21 cellular contexts compared by ENCODE assay signal in the genomic region with DNA sequence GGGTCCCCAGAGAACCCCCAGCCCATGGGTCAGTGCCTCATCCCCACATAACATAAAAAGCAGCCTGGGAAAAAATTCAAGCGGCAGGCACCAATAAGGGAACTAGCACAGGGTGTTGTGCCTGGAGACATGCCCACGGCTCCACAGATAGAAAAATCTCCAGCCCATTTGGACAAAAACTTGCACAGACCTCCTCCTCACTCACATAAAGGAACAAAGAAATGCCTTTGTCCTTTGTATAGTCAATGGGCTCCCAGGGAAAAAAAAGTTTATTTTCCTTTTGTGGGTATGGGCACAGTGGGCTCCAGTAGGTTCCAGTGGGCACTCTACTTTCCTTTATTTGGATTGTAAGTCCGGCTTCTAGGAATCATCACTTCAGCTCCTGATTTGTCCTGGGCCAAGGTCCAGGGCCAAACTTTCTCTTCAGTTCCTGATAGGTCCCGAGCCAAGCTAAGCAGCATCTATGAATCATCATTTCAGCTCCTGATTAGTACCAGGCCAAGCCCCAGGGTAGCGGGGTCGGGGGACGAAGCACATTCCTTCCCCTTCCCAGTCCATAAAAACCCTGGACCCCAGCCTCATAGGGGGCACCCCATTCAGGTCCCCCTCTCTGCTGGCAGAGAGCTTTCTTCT. TPM values are rescaled to one million over a fixed set of nuclear protein-coding genes. Genes with fewer than 3 reads are reported as not detected.
A peak's percentile ranks its signal among the peaks of the same experiment; 100 is the strongest.
DNase-seq lines count a peak whose midpoint lies in the region; ATAC-seq, FAIRE-seq and TF ChIP-seq lines count a peak whose summit lies in the region.
"Had no signal": no experiment of that assay in that cellular context is flagged by ENCODE, and none has a peak within 500 bp of the region (broad histone marks: within the 10 kb centered on the region; RNA-seq: fewer than 3 reads in every experiment).

No MANE protein-coding gene starts in this region.

- H3K9me3 ChIP-seq in breast epithelium (no peaks in the 10 kb centered on the region), heart left ventricle (no peaks in the 10 kb centered on the region), neuronal stem cell (replicated peaks in 1 of 2; ENCODE audit: control insufficient read depth in 2 of 2, insufficient read depth in 1 of 2, low read depth in 1 of 2, low read length in 2 of 2) (no peaks in the 10 kb centered on the region), kidney (ENCODE audit: control insufficient read depth in 1 of 2, low read length in 2 of 2) (no peaks in the 10 kb centered on the region)
- H3K9me3 ChIP-seq: esophagus muscularis mucosa, thyroid gland had no signal

- H3K27me3 ChIP-seq in breast epithelium (no peaks in the 10 kb centered on the region), heart left ventricle (no peaks in the 10 kb centered on the region), neuronal stem cell (ENCODE audit: control insufficient read depth in 3 of 3, insufficient read depth in 3 of 3, low read depth in 1 of 3, low read length in 3 of 3) (no peaks in the 10 kb centered on the region)
- H3K27me3 ChIP-seq: thyroid gland had no signal

- CTCF ChIA-PET in MCF 10A (lab: Yijun Ruan, JAX): interaction anchor here (0.6 to 1.9 kb wide), 4 partner anchors 9 to 149 kb away, joined by 3 to 4 read pairs (median 4); no protein-coding TSS in a partner anchor

- TF ChIP-seq CTCF in breast epithelium (IDR thresholded peaks at IDR 0.05) (no peak), MCF 10A (IDR thresholded peaks at IDR 0.05; ENCODE audit: unreplicated experiment) (no peak), heart left ventricle (IDR thresholded peaks at IDR 0.05) (no peak), kidney (IDR thresholded peaks at IDR 0.05; ENCODE audit: borderline replicate concordance, extremely low read depth, insufficient read depth) (no peak)

- no peaks in the 10 kb centered on the region for H3K79me1 ChIP-seq in neuronal stem cell (ENCODE audit: low read depth, low read length)

- H3K9ac ChIP-seq in neuronal stem cell (ENCODE audit: low read depth, low read length, poor library complexity) (no peak overlapping the region), kidney (ENCODE audit: low read length in 2 of 2) (no peak overlapping the region)
- H3K9ac ChIP-seq: KMS-11 had no signal

- no peak overlapping the region for H3K23ac ChIP-seq in neuronal stem cell (ENCODE audit: low read depth, low read length, poor library complexity)

- H2BK120ac ChIP-seq in neuronal stem cell (ENCODE audit: low read depth, low read length): no peak overlapping the region

- H2AK5ac ChIP-seq in neuronal stem cell (ENCODE audit: low read depth, low read length): no peak overlapping the region

- H3K4me3 ChIP-seq in breast epithelium (no peak overlapping the region), heart left ventricle (no peak overlapping the region), neuronal stem cell (ENCODE audit: low read length in 2 of 2) (no peak overlapping the region), kidney (ENCODE audit: low read length in 2 of 2) (no peak overlapping the region)
- H3K4me3 ChIP-seq: esophagus muscularis mucosa, PC-9, thyroid gland had no signal

- no peak overlapping the region for H2BK12ac ChIP-seq in neuronal stem cell (ENCODE audit: low read length)

- H4K8ac ChIP-seq in neuronal stem cell (ENCODE audit: low read depth, low read length): no peak overlapping the region

- POLR2A ChIA-PET in MCF 10A (lab: Yijun Ruan, JAX): interaction anchor here (0.6 to 3.0 kb wide), 4 partner anchors 10 to 103 kb away, joined by 3 to 20 read pairs (median 3); a partner anchor contains a TSS

- H3K18ac ChIP-seq in neuronal stem cell (ENCODE audit: low read length): peak overlapping the region; percentile 16

- H3K36me3 ChIP-seq in breast epithelium (no peaks in the 10 kb centered on the region), heart left ventricle (no peaks in the 10 kb centered on the region), neuronal stem cell (replicated peaks in 1 of 2; ENCODE audit: control insufficient read depth in 2 of 2, insufficient read depth in 2 of 2, low read length in 2 of 2) (no peaks in the 10 kb centered on the region), kidney (ENCODE audit: control insufficient read depth in 1 of 2, insufficient read depth in 2 of 2, low read length in 2 of 2) (no peaks in the 10 kb centered on the region)
- H3K36me3 ChIP-seq: esophagus muscularis mucosa, thyroid gland had no signal

- H3K27ac ChIP-seq in breast epithelium: peak overlapping the region; percentile 49 to 56
- H3K27ac ChIP-seq in heart left ventricle: peak overlapping the region in 6 of 12 donors; percentile 17 to 75 (median 63)
- no peak overlapping the region for H3K27ac ChIP-seq in neuronal stem cell (replicated peaks; ENCODE audit: low read length)
- H3K27ac ChIP-seq in kidney (ENCODE audit: low read depth in 2 of 2, low read length in 2 of 2): no peak overlapping the region
- H3K27ac ChIP-seq: 22Rv1, esophagus muscularis mucosa, KMS-11, thyroid gland had no signal

- no peaks in the 10 kb centered on the region for H3K9me3 Mint-ChIP-seq in MCF 10A (ENCODE audit: unreplicated experiment)
- no peaks in the 10 kb centered on the region for H3K9me3 Mint-ChIP-seq in activated T-helper 17 cell treated with anti-CD3 and anti-CD28 coated beads, Interleukin-2, amount 50 U/mL, for 72 hours
- H3K9me3 Mint-ChIP-seq: activated naive CD4-positive, alpha-beta T cell treated with anti-CD3 and anti-CD28 coated beads, Interleukin-2, amount 10 ng/mL, durations not matched to agents 7 days and 5 days had no signal

- H2AFZ ChIP-seq in neuronal stem cell (ENCODE audit: low read length): no peak overlapping the region
- H2AFZ ChIP-seq: PC-9 had no signal

- no peaks in the 10 kb centered on the region for H3K36me3 Mint-ChIP-seq in MCF 10A (ENCODE audit: insufficient read depth, unreplicated experiment)
- H3K36me3 Mint-ChIP-seq in activated T-helper 17 cell treated with anti-CD3 and anti-CD28 coated beads, Interleukin-2, amount 50 U/mL, for 72 hours (ENCODE audit: low read depth): no peaks in the 10 kb centered on the region
- H3K36me3 Mint-ChIP-seq: activated naive CD4-positive, alpha-beta T cell treated with anti-CD3 and anti-CD28 coated beads, Interleukin-2, amount 10 ng/mL, durations not matched to agents 7 days and 5 days; brain had no signal

- H2BK5ac ChIP-seq in neuronal stem cell (ENCODE audit: low read length): no peak overlapping the region

- DNase-seq in breast epithelium (ENCODE audit: low spot score in 2 of 2): no peak
- no peak for DNase-seq in MCF 10A (ENCODE audit: unreplicated experiment)
- peak in 4 of 5 donors; percentile 33 to 52 (median 35) for DNase-seq in heart left ventricle
- DNase-seq in neuronal stem cell (ENCODE audit: low spot score): no peak
- no peak for DNase-seq in GM19239 (ENCODE audit: insufficient read length, low spot score)
- DNase-seq in kidney: no peak
- DNase-seq: activated naive CD4-positive, alpha-beta T cell treated with anti-CD3 and anti-CD28 coated beads, Interleukin-2, amount 10 ng/mL, durations not matched to agents 7 days and 5 days; dermis blood vessel endothelial cell; DMS 273 treated with DMSO at 0.1 percent for 48 hours; NCI-H1092; NCI-H748 treated with DMSO at 0.1 percent for 48 hours; PC-9; thyroid gland had no signal

- no peak overlapping the region for H3K4ac ChIP-seq in neuronal stem cell (ENCODE audit: low read length)

- ATAC-seq in heart left ventricle (peak; percentile 54 to 91 (median 88)), HG03280 (IDR thresholded peaks at IDR 0.05; ENCODE audit: unreplicated experiment) (no peak)
- no peak for ATAC-seq in activated T-helper 17 cell treated with anti-CD3 and anti-CD28 coated beads, Interleukin-2, amount 50 U/mL, for 72 hours (replicated peaks)

- BruUV-seq in MCF 10A (replicated peaks; lab: Mats Ljungman, UMichigan): no TSS peak

- no peaks in the 10 kb centered on the region for H3K4me1 Mint-ChIP-seq in MCF 10A (ENCODE audit: insufficient read depth, unreplicated experiment)
- no peaks in the 10 kb centered on the region for H3K4me1 Mint-ChIP-seq in activated T-helper 17 cell treated with anti-CD3 and anti-CD28 coated beads, Interleukin-2, amount 50 U/mL, for 72 hours

- 45 to 54% (median 47%) methylated on average over 7 of the region's 7 CpGs for WGBS in heart left ventricle, 4 donors
- WGBS in neuronal stem cell (ENCODE audit: extremely low coverage in 2 of 2, insufficient read length in 2 of 2, insufficient replicate concordance in 1 of 2), 2 donors: no CpG with 5 or more reads among the region's 7 CpGs

- peaks cover 0 to 4% of the 10 kb centered on the region in 2 donors for H3K4me1 ChIP-seq in breast epithelium
- H3K4me1 ChIP-seq in heart left ventricle: peaks cover 0 to 21% (median 10%) of the 10 kb centered on the region in 12 donors
- H3K4me1 ChIP-seq in neuronal stem cell (ENCODE audit: control insufficient read depth in 2 of 2, insufficient read depth in 1 of 2, low read depth in 1 of 2, low read length in 2 of 2): peaks cover 6 to 9% of the 10 kb centered on the region in 2 donors
- H3K4me1 ChIP-seq in kidney (ENCODE audit: control insufficient read depth in 1 of 2, insufficient read depth in 1 of 2, low read depth in 1 of 2, low read length in 2 of 2): peaks cover 0 to 4% of the 10 kb centered on the region in 2 donors

- H3K14ac ChIP-seq in neuronal stem cell (ENCODE audit: low read length): no peak overlapping the region

- H3K27me3 Mint-ChIP-seq in MCF 10A (ENCODE audit: insufficient read depth, unreplicated experiment): no peaks in the 10 kb centered on the region
- H3K27me3 Mint-ChIP-seq in activated T-helper 17 cell treated with anti-CD3 and anti-CD28 coated beads, Interleukin-2, amount 50 U/mL, for 72 hours: peaks cover 7% of the 10 kb centered on the region

- H3K27ac Mint-ChIP-seq in MCF 10A (ENCODE audit: low read depth, unreplicated experiment): no peak overlapping the region
- no peak overlapping the region for H3K27ac Mint-ChIP-seq in activated T-helper 17 cell treated with anti-CD3 and anti-CD28 coated beads, Interleukin-2, amount 50 U/mL, for 72 hours
- H3K27ac Mint-ChIP-seq: activated naive CD4-positive, alpha-beta T cell treated with anti-CD3 and anti-CD28 coated beads, Interleukin-2, amount 10 ng/mL, durations not matched to agents 7 days and 5 days had no signal

- intact Hi-C loops in breast epithelium (cut with DNase I; ENCODE audit: low total_unique reads): no loop called here
- intact Hi-C loops in MCF 10A (cut with micrococcal nuclease): no loop called here
- intact Hi-C loops in heart left ventricle (cut with DNase I): no loop called here
- intact Hi-C loops in kidney (cut with DNase I): no loop called here

- no peak overlapping the region for H2BK15ac ChIP-seq in neuronal stem cell (ENCODE audit: low read length)

- no peak overlapping the region for H3K4me3 Mint-ChIP-seq in MCF 10A (ENCODE audit: unreplicated experiment)
- H3K4me3 Mint-ChIP-seq in activated T-helper 17 cell treated with anti-CD3 and anti-CD28 coated beads, Interleukin-2, amount 50 U/mL, for 72 hours: no peak overlapping the region
- H3K4me3 Mint-ChIP-seq: activated naive CD4-positive, alpha-beta T cell treated with anti-CD3 and anti-CD28 coated beads, Interleukin-2, amount 10 ng/mL, durations not matched to agents 7 days and 5 days had no signal

- H4K91ac ChIP-seq in neuronal stem cell (ENCODE audit: low read depth, low read length, poor library complexity): no peak overlapping the region

- TF ChIP-seq POLR2A in breast epithelium (IDR thresholded peaks at IDR 0.05) (no peak), heart left ventricle (IDR thresholded peaks at IDR 0.05) (no peak)

- H3K4me2 ChIP-seq in neuronal stem cell (ENCODE audit: insufficient read depth, low read length, poor library complexity, severe bottlenecking): no peak overlapping the region
- H3K4me2 ChIP-seq: KMS-11 had no signal

- FAIRE-seq in GM19239 (lab: Jason Lieb, UNC): no peak
- FAIRE-seq in kidney (lab: Jason Lieb, UNC): no peak
- FAIRE-seq: keratinocyte, TTC549 had no signal

RNA-seq across cellular contexts. Expression of a gene that starts 1.6 kb away (rescaled TPM):
- total RNA-seq in breast epithelium (under 1 TPM; 0.15 to 0.33 (median 0.32) TPM), MCF 10A (2022) (0.47 and 0.58 TPM in 2 replicates), heart left ventricle (under 1 TPM in 3 of 9 donors, not detected in 6; 0.20 to 0.42 (median 0.32) TPM), kidney (0.38 TPM)
- polyA plus RNA-seq in heart left ventricle (under 1 TPM in 1 of 2 donors, not detected in 1; 0.04 TPM), kidney (ENCODE audit: insufficient read depth, low read depth, low replicate concordance) (not detected)
- 0.25 TPM for polyA plus RNA-seq in neuronal stem cell (2013, experiment 1 of 2)
- polyA plus RNA-seq in neuronal stem cell (2013, experiment 2 of 2): 0.10 TPM
- total RNA-seq in activated T-helper 17 cell treated with anti-CD3 and anti-CD28 coated beads, Interleukin-2, amount 50 U/mL, for 72 hours: under 1 TPM in 1 of 2 donors, not detected in 1; 0.08 TPM
- polyA plus RNA-seq: keratinocyte had no signal

RNA-seq across cellular contexts. Expression of a gene that starts 10.3 kb away (rescaled TPM):
- 10 to 100 TPM; 17.4 to 26.8 (median 18.4) TPM for total RNA-seq in breast epithelium
- total RNA-seq in MCF 10A (2022): 23.0 and 23.1 TPM in 2 replicates
- total RNA-seq in heart left ventricle: 10 to 100 TPM in 8 of 9 donors, 1 to 10 TPM in 1; 8.3 to 14.6 (median 12.8) TPM
- polyA plus RNA-seq in heart left ventricle: 10 to 100 TPM in 1 of 2 donors, 1 to 10 TPM in 1; 2.7 to 10.3 TPM
- 5.6 TPM for polyA plus RNA-seq in neuronal stem cell (2013, experiment 1 of 2)
- polyA plus RNA-seq in neuronal stem cell (2013, experiment 2 of 2): 5.8 TPM
- 21.1 TPM for total RNA-seq in kidney
- 6.1 TPM for polyA plus RNA-seq in kidney (ENCODE audit: insufficient read depth, low read depth, low replicate concordance)
- total RNA-seq in activated T-helper 17 cell treated with anti-CD3 and anti-CD28 coated beads, Interleukin-2, amount 50 U/mL, for 72 hours: 10 to 100 TPM; 20.8 to 31.4 TPM

RNA-seq across cellular contexts. Expression of a gene that starts 51.4 kb away (rescaled TPM):
- total RNA-seq in breast epithelium (100 to 1,000 TPM in 2 of 3 donors, 10 to 100 TPM in 1; 93.6 to 125 (median 120) TPM), MCF 10A (2022) (275 and 396 TPM in 2 replicates), heart left ventricle (10 to 100 TPM; 56.6 to 99.8 (median 74.6) TPM), kidney (123 TPM)
- polyA plus RNA-seq in heart left ventricle (100 to 1,000 TPM in 1 of 2 donors, 10 to 100 TPM in 1; 37.9 to 159 TPM), kidney (ENCODE audit: insufficient read depth, low read depth, low replicate concordance) (131 TPM)
- 201 TPM for polyA plus RNA-seq in neuronal stem cell (2013, experiment 1 of 2)
- polyA plus RNA-seq in neuronal stem cell (2013, experiment 2 of 2): 197 TPM
- 10 to 100 TPM; 52.1 to 67.4 TPM for total RNA-seq in activated T-helper 17 cell treated with anti-CD3 and anti-CD28 coated beads, Interleukin-2, amount 50 U/mL, for 72 hours

Comparison
In these comparisons a context has a peak if more than half of its experiments do, and no peak if none do; other contexts are left out.
1. DNase-seq: peak in heart left ventricle (4 of 5); none in breast epithelium (0 of 2), MCF 10A (single experiment), neuronal stem cell (single experiment), GM19239 (single experiment) and kidney (single experiment).
2. H3K27ac ChIP-seq: peak in breast epithelium (2 of 2); none in neuronal stem cell (single experiment) and kidney (0 of 2).
3. ATAC-seq: peak in heart left ventricle (4 of 4); none in HG03280 (single experiment) and activated T-helper 17 cell treated with anti-CD3 and anti-CD28 coated beads, Interleukin-2, amount 50 U/mL, for 72 hours (single experiment).